Comparison of ENCODE assay signal across 18 cellular contexts in genomic region chr2:95027369-95027720, GRCh38. TPM values are rescaled to one million over a fixed set of nuclear protein-coding genes. Genes with fewer than 3 reads are reported as not detected.
DNase-seq lines count a peak whose midpoint lies in the region; ATAC-seq and TF ChIP-seq lines count a peak whose summit lies in the region.
"Had no signal": no experiment of that assay in that cellular context is flagged by ENCODE, and none has a peak within 500 bp of the region (broad histone marks: within the 10 kb centered on the region; RNA-seq: fewer than 3 reads in every experiment).

No MANE protein-coding gene starts in this region.

- no peaks in the 10 kb centered on the region for H3K9me3 Mint-ChIP-seq in activated CD8-positive, alpha-beta memory T cell treated with anti-CD3 and anti-CD28 coated beads, Interleukin-2, amount 10 ng/mL, durations not matched to agents 7 days and 5 days (ENCODE audit: low read depth)
- no peaks in the 10 kb centered on the region for H3K9me3 Mint-ChIP-seq in activated CD4-positive, alpha-beta memory T cell treated with anti-CD3 and anti-CD28 coated beads for 36 hours

- H3K4me1 ChIP-seq in esophagus muscularis mucosa (peaks cover 13 to 48% (median 23%) of the 10 kb centered on the region in 4 donors), spleen (peaks cover 3 to 56% (median 33%) of the 10 kb centered on the region in 6 donors)

- peak overlapping the region; percentile 98 for H3K4me3 Mint-ChIP-seq in activated CD8-positive, alpha-beta memory T cell treated with anti-CD3 and anti-CD28 coated beads, Interleukin-2, amount 10 ng/mL, durations not matched to agents 7 days and 5 days
- peak overlapping the region; percentile 99 for H3K4me3 Mint-ChIP-seq in activated CD4-positive, alpha-beta memory T cell treated with anti-CD3 and anti-CD28 coated beads for 36 hours

- no peaks in the 10 kb centered on the region for H3K9me3 ChIP-seq in esophagus muscularis mucosa
- no peaks in the 10 kb centered on the region for H3K9me3 ChIP-seq in spleen
- H3K9me3 ChIP-seq: neutrophil had no signal

- H3K36me3 ChIP-seq in esophagus muscularis mucosa (no peaks in the 10 kb centered on the region), spleen (no peaks in the 10 kb centered on the region)
- H3K36me3 ChIP-seq: neutrophil had no signal

- peaks cover 31% of the 10 kb centered on the region for H3K27me3 Mint-ChIP-seq in activated CD8-positive, alpha-beta memory T cell treated with anti-CD3 and anti-CD28 coated beads, Interleukin-2, amount 10 ng/mL, durations not matched to agents 7 days and 5 days
- no peaks in the 10 kb centered on the region for H3K27me3 Mint-ChIP-seq in activated CD4-positive, alpha-beta memory T cell treated with anti-CD3 and anti-CD28 coated beads for 36 hours

- peaks cover 14% of the 10 kb centered on the region for H3K36me3 Mint-ChIP-seq in activated CD8-positive, alpha-beta memory T cell treated with anti-CD3 and anti-CD28 coated beads, Interleukin-2, amount 10 ng/mL, durations not matched to agents 7 days and 5 days
- peaks cover 8% of the 10 kb centered on the region for H3K36me3 Mint-ChIP-seq in activated CD4-positive, alpha-beta memory T cell treated with anti-CD3 and anti-CD28 coated beads for 36 hours

- H3K27ac Mint-ChIP-seq in activated CD8-positive, alpha-beta memory T cell treated with anti-CD3 and anti-CD28 coated beads, Interleukin-2, amount 10 ng/mL, durations not matched to agents 7 days and 5 days: peak overlapping the region; percentile 66
- H3K27ac Mint-ChIP-seq in activated CD4-positive, alpha-beta memory T cell treated with anti-CD3 and anti-CD28 coated beads for 36 hours: peak overlapping the region; percentile 59

- TF ChIP-seq CTCF in esophagus muscularis mucosa (IDR thresholded peaks at IDR 0.05) (no peak), spleen (IDR thresholded peaks at IDR 0.05 in 8 of 11, conservative IDR thresholded peaks at IDR 0.05 in 3 of 11) (no peak)

- POLR2A ChIA-PET in activated CD4-positive, alpha-beta memory T cell treated with anti-CD3 and anti-CD28 coated beads for 36 hours (lab: Charles Lee): no interaction called here

- TF ChIP-seq POLR2A in esophagus muscularis mucosa (IDR thresholded peaks at IDR 0.05; ENCODE audit: low read depth) (no peak), spleen (IDR thresholded peaks at IDR 0.05) (no peak)

- intact Hi-C loops in activated CD4-positive, alpha-beta memory T cell treated with anti-CD3 and anti-CD28 coated beads for 36 hours (cut with micrococcal nuclease): loop anchor here (5.0 to 10.0 kb wide), 2 partner anchors 140 to 287 kb away; partner anchors contain the start of gene ZNF2
- intact Hi-C loops in esophagus muscularis mucosa (cut with DNase I): no loop called here
- intact Hi-C loops in spleen (cut with DNase I; ENCODE audit: low total_unique reads): no loop called here

- no peak for ATAC-seq in activated CD8-positive, alpha-beta memory T cell treated with anti-CD3 and anti-CD28 coated beads, Interleukin-2, amount 10 ng/mL, durations not matched to agents 7 days and 5 days
- ATAC-seq: sciatic nerve had no signal

- H3K4me3 ChIP-seq in esophagus muscularis mucosa (peak overlapping the region; percentile 48 to 62 (median 50)), spleen (peak overlapping the region in 5 of 8 donors; percentile 46 to 75 (median 57))

- no peak for DNase-seq in activated CD8-positive, alpha-beta memory T cell treated with anti-CD3 and anti-CD28 coated beads, Interleukin-2, amount 10 ng/mL, durations not matched to agents 7 days and 5 days
- DNase-seq in activated CD8-positive, alpha-beta memory T cell treated with anti-CD3 and anti-CD28 coated beads, Interleukin-2, amount 50 U/mL, for 4 hours: no peak
- no peak for DNase-seq in activated CD4-positive, alpha-beta memory T cell treated with anti-CD3 and anti-CD28 coated beads for 36 hours
- DNase-seq in esophagus muscularis mucosa (ENCODE audit: extremely low spot score) (no peak), spleen (no peak), D341Med (ENCODE audit: low spot score) (no peak), NCI-H1092 treated with DMSO at 0.1 percent for 48 hours (lab: John Stamatoyannopoulos, UW) (no peak), EL (no peak)
- DNase-seq: activated CD8-positive, alpha-beta memory T cell treated with anti-CD3 and anti-CD28 coated beads, Interleukin-2, amount 50 U/mL, for 48 hours; GOT3; hippocampal formation; NCI-H1105 treated with DMSO at 0.1 percent for 48 hours; NCI-H2227 treated with DMSO at 0.1 percent for 48 hours; stimulated activated CD4-positive, alpha-beta T cell treated with anti-CD3 and anti-CD28 coated beads, Interleukin-4, amount 100 ng/mL, for 1 hour had no signal

- 43% methylated on average over 9 of the region's 9 CpGs for WGBS in esophagus muscularis mucosa
- 41 to 48% (median 47%) methylated on average over 9 of the region's 9 CpGs for WGBS in spleen, 5 donors

- CTCF ChIA-PET in activated CD8-positive, alpha-beta memory T cell treated with anti-CD3 and anti-CD28 coated beads, Interleukin-2, amount 10 ng/mL, durations not matched to agents 7 days and 5 days (lab: Charles Lee): interaction anchor here (7.9 to 8.3 kb wide), 2 partner anchors 52 to 89 kb away, joined by 131 to 414 read pairs; no protein-coding TSS in a partner anchor
- CTCF ChIA-PET in activated CD4-positive, alpha-beta memory T cell treated with anti-CD3 and anti-CD28 coated beads for 36 hours (lab: Charles Lee): interaction anchor here (1.2 to 8.3 kb wide), 2 partner anchors 50 to 88 kb away, joined by 6 to 409 read pairs; no protein-coding TSS in a partner anchor

- TF ChIP-seq EP300 in esophagus muscularis mucosa (IDR thresholded peaks at IDR 0.05): no peak

- H3K27ac ChIP-seq in esophagus muscularis mucosa (replicated peaks in 1 of 4) (no peak overlapping the region), spleen (no peak overlapping the region)
- H3K27ac ChIP-seq: neutrophil had no signal

- peaks cover 56% of the 10 kb centered on the region for H3K4me1 Mint-ChIP-seq in activated CD8-positive, alpha-beta memory T cell treated with anti-CD3 and anti-CD28 coated beads, Interleukin-2, amount 10 ng/mL, durations not matched to agents 7 days and 5 days
- peaks cover 72% of the 10 kb centered on the region for H3K4me1 Mint-ChIP-seq in activated CD4-positive, alpha-beta memory T cell treated with anti-CD3 and anti-CD28 coated beads for 36 hours (ENCODE audit: low read depth)

- H3K27me3 ChIP-seq in esophagus muscularis mucosa (peaks cover 0 to 87% (median 34%) of the 10 kb centered on the region in 4 donors), spleen (replicated peaks in 1 of 7) (peaks cover 0 to 86% (median 43%) of the 10 kb centered on the region in 7 donors)

RNA-seq across cellular contexts. Expression of gene MAL, which starts 1.8 kb away (rescaled TPM):
- 100 to 1,000 TPM in 1 of 2 experiments, 10 to 100 TPM in 1; 54.6 to 178 TPM for total RNA-seq in activated CD8-positive, alpha-beta memory T cell treated with anti-CD3 and anti-CD28 coated beads, Interleukin-2, amount 10 ng/mL, durations not matched to agents 7 days and 5 days
- 10 to 100 TPM; 63.5 to 63.6 TPM for total RNA-seq in activated CD4-positive, alpha-beta memory T cell treated with anti-CD3 and anti-CD28 coated beads for 36 hours
- 10 to 100 TPM; 23.3 to 46.2 (median 36.6) TPM for total RNA-seq in esophagus muscularis mucosa
- 10 to 100 TPM in 3 of 7 donors, 1 to 10 TPM in 4; 4.7 to 18.8 (median 8.1) TPM for total RNA-seq in spleen
- 10 to 100 TPM in 1 of 3 donors, 1 to 10 TPM in 2; 8.4 to 12.7 (median 9.0) TPM for polyA plus RNA-seq in spleen
- total RNA-seq: dermis microvascular lymphatic vessel endothelial cell, SK-MEL-5 had no signal
